In the genomic region with DNA sequence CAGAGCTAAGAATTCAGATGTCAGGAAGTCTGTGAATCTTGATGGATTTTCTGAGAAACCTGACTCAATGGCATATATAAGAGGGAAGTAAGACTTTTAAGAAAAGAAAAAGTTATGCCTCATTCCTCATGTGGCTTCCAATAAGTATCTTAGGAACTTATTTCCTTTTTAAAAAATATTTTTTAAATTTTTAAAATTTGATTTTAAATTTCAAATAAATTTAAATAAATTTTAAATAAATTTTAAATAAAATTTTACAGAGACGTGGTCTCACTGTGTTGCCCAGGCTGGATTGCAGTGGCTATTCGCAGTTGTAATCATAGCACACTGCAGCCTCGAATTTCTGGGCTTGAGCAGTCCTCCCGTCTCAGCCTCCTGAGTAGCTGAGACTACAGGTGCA, we compare ENCODE assay signal across 23 cellular contexts. TPM values are rescaled to one million over a fixed set of nuclear protein-coding genes. Genes with fewer than 3 reads are reported as not detected.
DNase-seq lines count a peak whose midpoint lies in the region; ATAC-seq and TF ChIP-seq lines count a peak whose summit lies in the region.
"Had no signal": no experiment of that assay in that cellular context is flagged by ENCODE, and none has a peak within 500 bp of the region (broad histone marks: within the 10 kb centered on the region; RNA-seq: fewer than 3 reads in every experiment).

No MANE protein-coding gene starts in this region.

- H3K9me3 Mint-ChIP-seq in dendritic cell treated with granulocyte-macrophage colony-stimulating factor and Interleukin-4, amounts not matched to agents 40 ng/mL and 50 ng/mL, for 4 days: no peaks in the 10 kb centered on the region
- no peaks in the 10 kb centered on the region for H3K9me3 Mint-ChIP-seq in endothelial cell (ENCODE audit: unreplicated experiment)
- H3K9me3 Mint-ChIP-seq: CD4-positive, alpha-beta T cell; CD8-positive, alpha-beta T cell had no signal

- H3K4me1 ChIP-seq in upper lobe of left lung (no peaks in the 10 kb centered on the region), prostate gland (replicated peaks) (no peaks in the 10 kb centered on the region)
- H3K4me1 ChIP-seq: A549, Caco-2 had no signal

- H3K4me3 ChIP-seq in upper lobe of left lung (no peak overlapping the region), prostate gland (no peak overlapping the region)
- H3K4me3 ChIP-seq: A549; BLaER1 treated with 17β-estradiol and CSF1 and Interleukin-3, amounts not matched to agents 10 nM and 100 nM; GM12878 had no signal

- H3K36me3 ChIP-seq in upper lobe of left lung (peaks cover 5 to 33% (median 18%) of the 10 kb centered on the region in 4 donors), prostate gland (no peaks in the 10 kb centered on the region)

- TF ChIP-seq POLR2A in upper lobe of left lung (IDR thresholded peaks at IDR 0.05) (no peak), prostate gland (IDR thresholded peaks at IDR 0.05) (no peak)

- H3K9me3 ChIP-seq in upper lobe of left lung: no peaks in the 10 kb centered on the region
- H3K9me3 ChIP-seq in prostate gland: no peaks in the 10 kb centered on the region
- H3K9me3 ChIP-seq: A549; BLaER1 treated with 17β-estradiol and CSF1 and Interleukin-3, amounts not matched to agents 10 nM and 100 nM; Caco-2 had no signal

- H3K27ac ChIP-seq in VCaP (peak overlapping the region; percentile 63; the same call in 1 of the 2 replicates), substantia nigra (ENCODE audit: low read depth, low read length, poor library complexity, severe bottlenecking) (peak overlapping the region; percentile 43), upper lobe of left lung (no peak overlapping the region), prostate gland (no peak overlapping the region)
- H3K27ac ChIP-seq: 22Rv1, A549, C4-2B had no signal

- DNase-seq in endothelial cell (ENCODE audit: low spot score) (no peak), substantia nigra (lab: John Stamatoyannopoulos, UW) (no peak), upper lobe of left lung (no peak), DMS153 (lab: John Stamatoyannopoulos, UW) (no peak), prostate gland (ENCODE audit: low spot score) (no peak)
- DNase-seq: AML-193; Caco-2; Calu3; CD4-positive, alpha-beta T cell; CD8-positive, alpha-beta T cell; DMS53; DMS79; DND-41; EL; GDM1 had no signal

- intact Hi-C loops in dendritic cell treated with granulocyte-macrophage colony-stimulating factor and Interleukin-4, amounts not matched to agents 40 ng/mL and 50 ng/mL, for 4 days (cut with micrococcal nuclease): no loop called here
- intact Hi-C loops in prostate gland (cut with DNase I): no loop called here

- no peak for TF ChIP-seq CTCF in VCaP (conservative IDR thresholded peaks at IDR 0.05)
- TF ChIP-seq CTCF in endothelial cell (IDR thresholded peaks at IDR 0.05; ENCODE audit: unreplicated experiment): no peak
- no peak for TF ChIP-seq CTCF in upper lobe of left lung (IDR thresholded peaks at IDR 0.05)
- TF ChIP-seq CTCF in prostate gland (IDR thresholded peaks at IDR 0.05): no peak

- ATAC-seq in upper lobe of left lung (ENCODE audit: low FRiP score in 2 of 2): no peak
- ATAC-seq: A549; CD8-positive, alpha-beta T cell; GM12878 had no signal

- H3K36me3 Mint-ChIP-seq in dendritic cell treated with granulocyte-macrophage colony-stimulating factor and Interleukin-4, amounts not matched to agents 40 ng/mL and 50 ng/mL, for 4 days (ENCODE audit: low read depth): peaks cover 89% of the 10 kb centered on the region
- peaks cover 54% of the 10 kb centered on the region for H3K36me3 Mint-ChIP-seq in endothelial cell (ENCODE audit: low read depth, unreplicated experiment)

- H3K4me1 Mint-ChIP-seq in dendritic cell treated with granulocyte-macrophage colony-stimulating factor and Interleukin-4, amounts not matched to agents 40 ng/mL and 50 ng/mL, for 4 days (ENCODE audit: low read depth): peaks cover 41% of the 10 kb centered on the region
- peaks cover 17% of the 10 kb centered on the region for H3K4me1 Mint-ChIP-seq in endothelial cell (ENCODE audit: unreplicated experiment)
- H3K4me1 Mint-ChIP-seq: B cell had no signal

- peak overlapping the region; percentile 82 for H3K27ac Mint-ChIP-seq in dendritic cell treated with granulocyte-macrophage colony-stimulating factor and Interleukin-4, amounts not matched to agents 40 ng/mL and 50 ng/mL, for 4 days
- peak overlapping the region; percentile 3 for H3K27ac Mint-ChIP-seq in endothelial cell (ENCODE audit: unreplicated experiment)
- H3K27ac Mint-ChIP-seq: B cell; CD4-positive, alpha-beta T cell; CD8-positive, alpha-beta T cell had no signal

- no peak for TF ChIP-seq EP300 in upper lobe of left lung (IDR thresholded peaks at IDR 0.05)

- no peaks in the 10 kb centered on the region for H3K27me3 Mint-ChIP-seq in dendritic cell treated with granulocyte-macrophage colony-stimulating factor and Interleukin-4, amounts not matched to agents 40 ng/mL and 50 ng/mL, for 4 days
- no peaks in the 10 kb centered on the region for H3K27me3 Mint-ChIP-seq in endothelial cell (ENCODE audit: unreplicated experiment)
- H3K27me3 Mint-ChIP-seq: B cell; CD4-positive, alpha-beta T cell had no signal

- H3K27me3 ChIP-seq in upper lobe of left lung (no peaks in the 10 kb centered on the region), prostate gland (replicated peaks; ENCODE audit: insufficient read depth) (no peaks in the 10 kb centered on the region)
- H3K27me3 ChIP-seq: BLaER1 treated with 17β-estradiol and CSF1 and Interleukin-3, amounts not matched to agents 10 nM and 100 nM had no signal

- WGBS in upper lobe of left lung, 2 donors: 88 to 96% methylated on average over 4 of the region's 4 CpGs
- 97% methylated on average over 4 of the region's 4 CpGs for WGBS in prostate gland

- no peak overlapping the region for H3K4me3 Mint-ChIP-seq in dendritic cell treated with granulocyte-macrophage colony-stimulating factor and Interleukin-4, amounts not matched to agents 40 ng/mL and 50 ng/mL, for 4 days
- peak overlapping the region; percentile 5 for H3K4me3 Mint-ChIP-seq in endothelial cell (ENCODE audit: unreplicated experiment)
- H3K4me3 Mint-ChIP-seq: B cell; CD4-positive, alpha-beta T cell; CD8-positive, alpha-beta T cell had no signal

RNA-seq across cellular contexts. Expression of gene POLR1B, which starts 11.5 kb away (rescaled TPM):
- total RNA-seq in endothelial cell (ENCODE audit: unreplicated experiment): 22.1 TPM
- 10 to 100 TPM in 5 of 6 donors, 1 to 10 TPM in 1; 6.7 to 22.5 (median 14.6) TPM for total RNA-seq in upper lobe of left lung
- total RNA-seq in prostate gland: 10 to 100 TPM; 13.1 to 14.0 TPM

RNA-seq across cellular contexts. Expression of gene TTL, which starts 48.8 kb away (rescaled TPM):
- total RNA-seq in endothelial cell (ENCODE audit: unreplicated experiment): 89.9 TPM
- 10 to 100 TPM; 11.5 to 45.4 (median 27.8) TPM for total RNA-seq in upper lobe of left lung
- 10 to 100 TPM in 1 of 2 donors, 1 to 10 TPM in 1; 8.2 to 12.0 TPM for total RNA-seq in prostate gland

RNA-seq across cellular contexts. Expression of gene CHCHD5, which starts 53.7 kb away (rescaled TPM):
- 27.4 TPM for total RNA-seq in endothelial cell (ENCODE audit: unreplicated experiment)
- total RNA-seq in upper lobe of left lung: 10 to 100 TPM; 13.6 to 44.9 (median 25.4) TPM
- total RNA-seq in prostate gland: 10 to 100 TPM; 26.3 to 35.4 TPM

Comparison
In these comparisons a context has a peak if more than half of its experiments do, and no peak if none do; other contexts are left out.
1. H3K27ac ChIP-seq: peak in VCaP (single experiment) and substantia nigra (single experiment); none in upper lobe of left lung (0 of 4) and prostate gland (0 of 2).